1 cellular context compared by ENCODE assay signal in the genomic region with DNA sequence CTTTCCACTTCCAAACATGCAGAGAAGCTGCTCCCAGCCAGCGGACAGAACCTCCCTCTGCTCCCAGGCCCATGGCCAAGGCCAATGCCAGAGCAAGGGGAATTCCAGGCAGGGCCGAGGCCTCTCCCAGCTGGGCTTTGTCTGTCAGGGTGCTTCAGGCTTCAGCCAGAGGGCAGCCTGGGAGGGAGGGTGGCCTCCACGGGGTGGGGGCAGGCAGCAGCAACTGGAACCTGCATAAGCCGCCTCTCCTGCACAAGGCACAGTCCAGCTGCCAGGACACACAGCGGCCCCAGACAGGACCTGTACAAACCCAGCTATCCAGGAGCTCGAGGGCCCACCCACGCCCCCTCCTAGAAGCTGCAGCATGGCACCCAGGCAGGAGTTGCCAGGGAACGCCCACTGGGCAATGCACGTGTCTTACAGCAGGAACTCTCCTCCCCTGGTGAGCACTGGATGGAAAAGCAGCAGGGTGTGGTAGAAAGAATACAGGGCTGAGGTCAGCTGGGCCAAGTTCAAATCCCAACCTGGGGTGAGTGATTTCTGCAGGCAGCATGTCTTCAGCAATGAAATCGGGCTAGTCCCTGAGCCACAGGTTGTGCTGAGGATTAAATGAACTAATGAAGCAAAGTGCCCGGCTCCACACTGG.
TF ChIP-seq lines count a peak whose summit lies in the region.

No MANE protein-coding gene starts in this region.

TF ChIP-seq in GM12878, 131 proteins besides CTCF, POLR2A, EP300 and RAD21:
- TF ChIP-seq CHD1 (IDR thresholded peaks at IDR 0.05; ENCODE audit: low read depth, low read length): no peak
- TF ChIP-seq TCF3 (IDR thresholded peaks at IDR 0.05; ENCODE audit: borderline replicate concordance, insufficient read depth, low read depth, low read length): 0 out of 2 replicates have a peak, but pooled peaks have one; percentile 17
